In the genomic region with DNA sequence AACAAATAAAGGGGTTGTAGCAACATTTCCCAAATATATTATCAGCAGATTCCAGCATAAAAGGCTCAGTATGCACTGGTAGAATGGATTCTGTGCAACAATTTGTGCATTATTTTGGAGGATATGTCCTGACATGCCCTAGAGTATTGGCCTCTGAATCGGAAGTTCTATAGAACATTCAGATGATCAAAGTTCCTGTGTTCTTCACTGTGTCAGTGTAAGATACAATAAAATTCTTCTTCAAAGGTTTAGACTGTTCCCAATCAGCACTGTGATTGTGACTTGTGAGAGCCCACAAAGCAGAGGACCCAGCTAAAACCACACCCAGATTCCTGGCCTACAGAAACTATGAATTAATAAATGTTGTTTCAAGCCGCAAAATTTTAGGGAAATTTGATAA, we compare ENCODE assay signal across 22 cellular contexts. TPM values are rescaled to one million over a fixed set of nuclear protein-coding genes. Genes with fewer than 3 reads are reported as not detected.
DNase-seq lines count a peak whose midpoint lies in the region; ATAC-seq and TF ChIP-seq lines count a peak whose summit lies in the region.
"Had no signal": no experiment of that assay in that cellular context is flagged by ENCODE, and none has a peak within 500 bp of the region (broad histone marks: within the 10 kb centered on the region; RNA-seq: fewer than 3 reads in every experiment).

No MANE protein-coding gene starts in this region.

- H3K4me1 ChIP-seq in breast epithelium (peaks cover 0 to 2% of the 10 kb centered on the region in 2 donors), foreskin keratinocyte (peaks cover 9% of the 10 kb centered on the region)
- H3K4me1 ChIP-seq: BE2C had no signal

- no peaks in the 10 kb centered on the region for H3K36me3 Mint-ChIP-seq in MCF 10A (ENCODE audit: insufficient read depth, unreplicated experiment)
- peaks cover 13% of the 10 kb centered on the region for H3K36me3 Mint-ChIP-seq in activated T-helper 1 cell treated with anti-CD3 and anti-CD28 coated beads, Interleukin-12 subunit alpha, Interleukin-12 subunit beta, Interleukin-2, Interleukin-4 antibody, amounts not matched to agents 30 ng/mL and 10 ng/mL and 1 ng/mL, durations not matched to agents 14 hours and 24 hours and 36 hours (ENCODE audit: low read depth)

- H3K4me1 Mint-ChIP-seq in MCF 10A (ENCODE audit: insufficient read depth, unreplicated experiment), result peaks cover 15% of the 10 kb centered on the region
- H3K4me1 Mint-ChIP-seq in activated T-helper 1 cell treated with anti-CD3 and anti-CD28 coated beads, Interleukin-12 subunit alpha, Interleukin-12 subunit beta, Interleukin-2, Interleukin-4 antibody, amounts not matched to agents 30 ng/mL and 10 ng/mL and 1 ng/mL, durations not matched to agents 14 hours and 24 hours and 36 hours (ENCODE audit: low read depth), result peaks cover 68% of the 10 kb centered on the region

- H3K27me3 ChIP-seq in breast epithelium (no peaks in the 10 kb centered on the region), foreskin keratinocyte (no peaks in the 10 kb centered on the region)
- H3K27me3 ChIP-seq: BE2C had no signal

- peak overlapping the region; percentile 66 for H3K27ac Mint-ChIP-seq in MCF 10A (ENCODE audit: low read depth, unreplicated experiment)
- H3K27ac Mint-ChIP-seq in activated T-helper 1 cell treated with anti-CD3 and anti-CD28 coated beads, Interleukin-12 subunit alpha, Interleukin-12 subunit beta, Interleukin-2, Interleukin-4 antibody, amounts not matched to agents 30 ng/mL and 10 ng/mL and 1 ng/mL, durations not matched to agents 14 hours and 24 hours and 36 hours, result peak overlapping the region; percentile 8

- TF ChIP-seq CTCF in MCF 10A (IDR thresholded peaks at IDR 0.05; ENCODE audit: unreplicated experiment), result no peak
- no peak for TF ChIP-seq CTCF in breast epithelium (IDR thresholded peaks at IDR 0.05)
- no peak for TF ChIP-seq CTCF in foreskin keratinocyte (conservative IDR thresholded peaks at IDR 0.05)

- peaks cover 0 to 5% of the 10 kb centered on the region in 2 donors for H3K9me3 ChIP-seq in breast epithelium
- H3K9me3 ChIP-seq: BE2C had no signal

- intact Hi-C loops in MCF 10A (cut with micrococcal nuclease), result no loop called here
- intact Hi-C loops in breast epithelium (cut with DNase I; ENCODE audit: low total_unique reads), result no loop called here
- intact Hi-C loops in activated T-helper 1 cell treated with anti-CD3 and anti-CD28 coated beads, Interleukin-12 subunit alpha, Interleukin-12 subunit beta, Interleukin-2, Interleukin-4 antibody, amounts not matched to agents 30 ng/mL and 10 ng/mL and 1 ng/mL, durations not matched to agents 14 hours and 24 hours and 36 hours (cut with micrococcal nuclease), result no loop called here

- POLR2A ChIA-PET in MCF 10A (lab: Yijun Ruan, JAX), result no interaction called here

- no TSS peak for BruUV-seq in MCF 10A (replicated peaks; lab: Mats Ljungman, UMichigan)

- no peaks in the 10 kb centered on the region for H3K27me3 Mint-ChIP-seq in MCF 10A (ENCODE audit: insufficient read depth, unreplicated experiment)
- no peaks in the 10 kb centered on the region for H3K27me3 Mint-ChIP-seq in activated T-helper 1 cell treated with anti-CD3 and anti-CD28 coated beads, Interleukin-12 subunit alpha, Interleukin-12 subunit beta, Interleukin-2, Interleukin-4 antibody, amounts not matched to agents 30 ng/mL and 10 ng/mL and 1 ng/mL, durations not matched to agents 14 hours and 24 hours and 36 hours (ENCODE audit: insufficient read depth)

- no peak overlapping the region for H3K4me3 ChIP-seq in breast epithelium

- TF ChIP-seq POLR2A in breast epithelium (IDR thresholded peaks at IDR 0.05), result no peak

- H3K9me3 Mint-ChIP-seq in MCF 10A (ENCODE audit: unreplicated experiment), result peaks cover 7% of the 10 kb centered on the region
- peaks cover 14% of the 10 kb centered on the region for H3K9me3 Mint-ChIP-seq in activated T-helper 1 cell treated with anti-CD3 and anti-CD28 coated beads, Interleukin-12 subunit alpha, Interleukin-12 subunit beta, Interleukin-2, Interleukin-4 antibody, amounts not matched to agents 30 ng/mL and 10 ng/mL and 1 ng/mL, durations not matched to agents 14 hours and 24 hours and 36 hours

- no peak overlapping the region for H3K4me3 Mint-ChIP-seq in MCF 10A (ENCODE audit: unreplicated experiment)
- H3K4me3 Mint-ChIP-seq in activated T-helper 1 cell treated with anti-CD3 and anti-CD28 coated beads, Interleukin-12 subunit alpha, Interleukin-12 subunit beta, Interleukin-2, Interleukin-4 antibody, amounts not matched to agents 30 ng/mL and 10 ng/mL and 1 ng/mL, durations not matched to agents 14 hours and 24 hours and 36 hours, result no peak overlapping the region

- no peak for DNase-seq in MCF 10A (ENCODE audit: unreplicated experiment)
- no peak for DNase-seq in breast epithelium (ENCODE audit: low spot score in 2 of 2)
- DNase-seq in activated T-helper 1 cell treated with anti-CD3 and anti-CD28 coated beads, Interleukin-12 subunit alpha, Interleukin-12 subunit beta, Interleukin-2, Interleukin-4 antibody, amounts not matched to agents 30 ng/mL and 10 ng/mL and 1 ng/mL, durations not matched to agents 14 hours and 24 hours and 36 hours (ENCODE audit: low spot score), result no peak
- peak; percentile 7 to 33 for DNase-seq in foreskin keratinocyte
- DNase-seq in cortex of kidney (lab: John Stamatoyannopoulos, UW), result no peak
- DNase-seq in stimulated activated CD4-positive, alpha-beta T cell treated with anti-CD3 and anti-CD28 coated beads, Interleukin-1b, Interleukin-23, amount 100 ng/mL, for 48 hours, result no peak
- DNase-seq in NCI-H510A treated with DMSO at 0.1 percent for 48 hours (lab: John Stamatoyannopoulos, UW), result no peak
- DNase-seq: BE2C, EL, GF-D8, KG1, NCI-H1092 treated with DMSO at 0.1 percent for 48 hours, NCI-H146, NCI-H2029, NCI-H345, NCI-H524 treated with DMSO at 0.1 percent for 48 hours, OCI-M1, Right ventricle myocardium superior had no signal

- ATAC-seq in foreskin keratinocyte, result peak; percentile 31
- ATAC-seq: HCT116 had no signal

- CTCF ChIA-PET in MCF 10A (lab: Yijun Ruan, JAX), result no interaction called here

- H3K27ac ChIP-seq in breast epithelium (no peak overlapping the region), foreskin keratinocyte (peak overlapping the region; percentile 14)

- no peaks in the 10 kb centered on the region for H3K36me3 ChIP-seq in breast epithelium
- H3K36me3 ChIP-seq: BE2C had no signal

RNA-seq across cellular contexts. Expression of a gene that starts 33.6 kb away (rescaled TPM):
- total RNA-seq in MCF 10A (2022) (not detected in 2 replicates), breast epithelium (1 to 10 TPM; 1.8 to 3.1 (median 2.6) TPM), foreskin keratinocyte (not detected in 2 replicates)
- total RNA-seq in activated T-helper 1 cell treated with anti-CD3 and anti-CD28 coated beads, Interleukin-12 subunit alpha, Interleukin-12 subunit beta, Interleukin-2, Interleukin-4 antibody, amounts not matched to agents 30 ng/mL and 10 ng/mL and 1 ng/mL, durations not matched to agents 14 hours and 24 hours and 36 hours, result 145 and 154 TPM in 2 replicates
- polyA plus RNA-seq in foreskin keratinocyte, result not detected in 2 replicates
- total RNA-seq: A673, H1 had no signal
- polyA plus RNA-seq: H1 had no signal

RNA-seq across cellular contexts. Expression of a gene that starts 57.6 kb away (rescaled TPM):
- total RNA-seq in MCF 10A (2022) (not detected in 2 replicates), breast epithelium (under 1 TPM in 1 of 3 donors, not detected in 2; 0.44 TPM), foreskin keratinocyte (0.20 and 0.39 TPM in 2 replicates)
- total RNA-seq in activated T-helper 1 cell treated with anti-CD3 and anti-CD28 coated beads, Interleukin-12 subunit alpha, Interleukin-12 subunit beta, Interleukin-2, Interleukin-4 antibody, amounts not matched to agents 30 ng/mL and 10 ng/mL and 1 ng/mL, durations not matched to agents 14 hours and 24 hours and 36 hours, result 0.59 and 0.65 TPM in 2 replicates
- 0.02 and 0.14 TPM in 2 replicates for polyA plus RNA-seq in foreskin keratinocyte
- total RNA-seq: A673, H1, HT1080 had no signal
- polyA plus RNA-seq: H1 had no signal

Comparison
In these comparisons a context has a peak if more than half of its experiments do, and no peak if none do; other contexts are left out.
1. DNase-seq: peak in foreskin keratinocyte (2 of 2); none in MCF 10A (single experiment), breast epithelium (0 of 2), activated T-helper 1 cell treated with anti-CD3 and anti-CD28 coated beads, Interleukin-12 subunit alpha, Interleukin-12 subunit beta, Interleukin-2, Interleukin-4 antibody, amounts not matched to agents 30 ng/mL and 10 ng/mL and 1 ng/mL, durations not matched to agents 14 hours and 24 hours and 36 hours (single experiment), cortex of kidney (single experiment), stimulated activated CD4-positive, alpha-beta T cell treated with anti-CD3 and anti-CD28 coated beads, Interleukin-1b, Interleukin-23, amount 100 ng/mL, for 48 hours (single experiment) and NCI-H510A treated with DMSO at 0.1 percent for 48 hours (single experiment).
2. RNA of a gene that starts 33.6 kb away (total RNA-seq): 145 to 154 TPM in activated T-helper 1 cell treated with anti-CD3 and anti-CD28 coated beads, Interleukin-12 subunit alpha, Interleukin-12 subunit beta, Interleukin-2, Interleukin-4 antibody, amounts not matched to agents 30 ng/mL and 10 ng/mL and 1 ng/mL, durations not matched to agents 14 hours and 24 hours and 36 hours; 1.8 to 3.1 TPM in breast epithelium, not detected in MCF 10A and not detected in foreskin keratinocyte; every median in the first group is over 10 times any median in the second.